ENCODE assay signal across 11 cellular contexts in the genomic region with DNA sequence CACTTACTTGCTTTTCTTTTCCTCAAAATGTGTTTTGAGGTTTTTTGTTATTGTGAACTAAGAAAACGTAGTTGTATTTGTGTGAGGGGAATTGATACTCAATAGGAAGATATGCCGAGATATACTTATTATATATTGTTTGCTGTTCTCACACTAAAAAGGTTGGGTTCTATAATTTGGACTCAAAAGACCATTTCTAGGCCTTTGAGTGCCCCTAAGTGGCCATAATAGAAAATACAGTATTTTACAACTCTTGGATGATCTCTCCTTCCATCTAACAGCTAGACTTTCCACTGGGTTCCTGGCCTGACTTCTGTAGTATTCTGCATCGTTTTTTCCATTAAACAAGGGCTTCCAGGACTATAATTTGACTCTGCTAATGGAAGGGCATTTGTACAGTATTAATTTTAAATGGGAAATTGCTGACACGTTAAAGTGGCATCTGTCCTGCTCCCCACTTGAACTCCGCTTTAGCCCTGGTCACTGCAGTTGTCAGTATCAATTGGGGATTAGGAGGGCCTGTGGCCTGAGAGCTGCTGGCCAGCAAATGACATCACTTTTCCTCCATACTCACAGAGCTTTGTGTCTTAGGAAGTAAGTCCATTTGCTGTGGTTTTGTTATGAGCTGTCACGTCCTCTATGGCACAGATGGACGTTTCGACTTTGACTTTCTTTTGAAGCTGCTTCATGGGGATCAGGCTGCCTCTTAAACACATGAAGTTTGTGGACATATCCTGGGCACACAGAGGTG.
DNase-seq lines count a peak whose midpoint lies in the region; ATAC-seq and TF ChIP-seq lines count a peak whose summit lies in the region.
"Had no signal": no experiment of that assay in that cellular context is flagged by ENCODE, and none has a peak within 500 bp of the region (broad histone marks: within the 10 kb centered on the region; RNA-seq: fewer than 3 reads in every experiment).

No MANE protein-coding gene starts in this region.

- no peaks in the 10 kb centered on the region for H3K4me1 ChIP-seq in OCI-LY1 (ENCODE audit: insufficient read depth, low read length, severe bottlenecking)
- H3K4me1 ChIP-seq in foreskin keratinocyte = peaks cover 5% of the 10 kb centered on the region
- H3K4me1 ChIP-seq in right atrium auricular region = no peaks in the 10 kb centered on the region

- peak; percentile 23 for TF ChIP-seq CTCF in AG09309 (IDR thresholded peaks at IDR 0.05; ENCODE audit: control insufficient read depth, insufficient read depth, low read depth, low read length, missing control alignments)
- TF ChIP-seq CTCF in OCI-LY1 (IDR thresholded peaks at IDR 0.05; ENCODE audit: low read length) = peak; percentile 4; the same call in 1 of the 2 replicates
- TF ChIP-seq CTCF in foreskin keratinocyte (conservative IDR thresholded peaks at IDR 0.05) = peak; percentile 50
- peak in 1 of 2 donors; percentile 16 for TF ChIP-seq CTCF in right atrium auricular region (IDR thresholded peaks at IDR 0.05)

- H3K9me2 ChIP-seq in OCI-LY1 (ENCODE audit: low read depth, low read length) = no peaks in the 10 kb centered on the region

- H3K36me3 ChIP-seq in OCI-LY1 (ENCODE audit: insufficient read depth, low read length) (no peaks in the 10 kb centered on the region), right atrium auricular region (no peaks in the 10 kb centered on the region)

- no peak overlapping the region for H2AFZ ChIP-seq in OCI-LY1 (ENCODE audit: low read length)

- H3K4me2 ChIP-seq in OCI-LY1 (ENCODE audit: low read length) = no peak overlapping the region

- H3K9me3 ChIP-seq in OCI-LY1 (ENCODE audit: low read length) (no peaks in the 10 kb centered on the region), right atrium auricular region (no peaks in the 10 kb centered on the region)

- no peaks in the 10 kb centered on the region for H3K79me2 ChIP-seq in OCI-LY1 (ENCODE audit: insufficient read depth, low read length)

- H3K4me3 ChIP-seq in AG09309 (ENCODE audit: control insufficient read depth, low read depth, low read length) = no peak overlapping the region
- no peak overlapping the region for H3K4me3 ChIP-seq in OCI-LY1 (ENCODE audit: low read depth, low read length, poor library complexity, severe bottlenecking)
- H3K4me3 ChIP-seq in right atrium auricular region = no peak overlapping the region

- H3K27me3 ChIP-seq in OCI-LY1 (ENCODE audit: insufficient read depth, low read length) (no peaks in the 10 kb centered on the region), foreskin keratinocyte (no peaks in the 10 kb centered on the region), right atrium auricular region (no peaks in the 10 kb centered on the region)

- H3K27ac ChIP-seq in OCI-LY1 (ENCODE audit: low read depth, low read length, poor library complexity, severe bottlenecking) = no peak overlapping the region
- H3K27ac ChIP-seq in foreskin keratinocyte = no peak overlapping the region
- H3K27ac ChIP-seq in right atrium auricular region = no peak overlapping the region

- H3F3A ChIP-seq in OCI-LY1 (ENCODE audit: insufficient read depth, low read length) = no peaks in the 10 kb centered on the region

- H4K20me1 ChIP-seq in OCI-LY1 (ENCODE audit: insufficient read depth, low read length) = no peaks in the 10 kb centered on the region

- DNase-seq in AG09309 (ENCODE audit: low read depth) (no peak), foreskin keratinocyte (no peak), right atrium auricular region (ENCODE audit: low spot score) (no peak)
- DNase-seq in activated naive CD4-positive, alpha-beta T cell treated with Interleukin-2 at 50 U/mL for 16 hours = no peak
- DNase-seq: activated CD4-positive, CD25-positive, alpha-beta regulatory T cell; left colon; NCI-H446 treated with DMSO at 0.1 percent for 48 hours had no signal

- ATAC-seq in GM18867 (IDR thresholded peaks at IDR 0.05; ENCODE audit: unreplicated experiment) = peak; percentile 74
- ATAC-seq in foreskin keratinocyte = no peak
- ATAC-seq in GM19397 (IDR thresholded peaks at IDR 0.05; ENCODE audit: unreplicated experiment) = no peak
- no peak for ATAC-seq in GM21723 (IDR thresholded peaks at IDR 0.05; ENCODE audit: unreplicated experiment)
- ATAC-seq: left colon had no signal

- no peak overlapping the region for H3K9ac ChIP-seq in OCI-LY1 (ENCODE audit: low read length)
